Comparison of ENCODE assay signal across 1 cellular context in genomic region chr19:55032170-55032569, GRCh38.
TF ChIP-seq lines count a peak whose summit lies in the region.

No MANE protein-coding gene starts in this region.

TF ChIP-seq in K562, 482 proteins besides CTCF, POLR2A, EP300 and RAD21:
- TF ChIP-seq ZBTB33 (CRISPR knock-in tag; IDR thresholded peaks at IDR 0.05), result peak; percentile 52; the same call in 1 of the 2 replicates
- TF ChIP-seq HNRNPUL1 (IDR thresholded peaks at IDR 0.05; ENCODE audit: low read length), result no peak
- TF ChIP-seq TFAP4 (CRISPR knock-in tag; IDR thresholded peaks at IDR 0.05; ENCODE audit: borderline replicate concordance), result 0 out of 2 replicates have a peak, but pooled peaks have one; percentile 16
- TF ChIP-seq MCM5 (IDR thresholded peaks at IDR 0.05; ENCODE audit: low read depth), result no peak
- TF ChIP-seq RBFOX2 (IDR thresholded peaks at IDR 0.05; ENCODE audit: low read depth, low read length), result peak; percentile 42; the same call in 1 of the 2 replicates
- no peak for TF ChIP-seq ZMIZ1 (IDR thresholded peaks at IDR 0.05; ENCODE audit: low read depth in 2 of 2, low read length in 2 of 2)
- peak; percentile 69 for TF ChIP-seq POLR2G (IDR thresholded peaks at IDR 0.05; ENCODE audit: low read depth, low read length)
- no peak for TF ChIP-seq NKRF (IDR thresholded peaks at IDR 0.05; ENCODE audit: borderline replicate concordance)
TF ChIP-seq in K562: peak in this region for 4.
